In the genomic region with DNA sequence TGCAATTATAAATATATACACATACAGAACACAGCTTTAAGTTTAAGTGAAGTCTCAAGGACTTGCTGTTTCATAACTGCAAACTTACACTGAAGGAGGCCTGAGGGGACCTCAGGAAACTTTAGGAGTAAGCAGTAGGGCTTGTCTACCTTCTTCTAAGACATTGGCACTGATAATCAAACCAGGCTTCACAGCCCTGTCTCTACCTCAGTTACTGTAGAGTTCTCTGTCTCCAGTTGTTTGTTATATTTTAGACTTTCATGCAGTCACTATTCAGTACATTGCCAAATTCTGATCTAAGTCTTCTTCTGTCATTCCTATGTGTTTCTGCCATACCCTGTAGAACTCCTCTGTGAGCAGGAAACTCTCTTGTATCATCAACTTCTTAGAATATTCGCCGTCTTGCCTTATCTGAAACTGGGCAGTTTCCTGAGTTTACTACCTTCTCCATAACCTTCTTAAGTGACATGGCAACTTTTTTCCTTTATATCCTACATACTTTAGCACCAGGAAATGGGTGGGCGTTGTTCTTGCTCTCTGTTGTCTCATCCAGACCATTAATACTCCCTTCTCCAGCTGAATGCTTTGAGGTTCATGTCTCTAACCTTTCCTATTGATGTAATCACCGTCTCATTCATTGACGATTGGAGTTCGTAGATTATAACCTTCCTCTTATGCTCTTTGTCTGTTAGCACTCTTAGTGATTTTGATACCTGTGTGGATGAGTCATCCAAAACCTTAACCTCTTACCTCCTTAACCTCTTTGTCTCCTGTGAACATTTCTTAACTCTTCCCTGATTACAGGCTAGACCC, we compare ENCODE assay signal across 1 cellular context.
TF ChIP-seq lines count a peak whose summit lies in the region.

No MANE protein-coding gene starts in this region.

TF ChIP-seq in K562, 482 proteins besides CTCF, POLR2A, EP300 and RAD21 (continued from another document and continues in another):
- TF ChIP-seq, protein P1, sequence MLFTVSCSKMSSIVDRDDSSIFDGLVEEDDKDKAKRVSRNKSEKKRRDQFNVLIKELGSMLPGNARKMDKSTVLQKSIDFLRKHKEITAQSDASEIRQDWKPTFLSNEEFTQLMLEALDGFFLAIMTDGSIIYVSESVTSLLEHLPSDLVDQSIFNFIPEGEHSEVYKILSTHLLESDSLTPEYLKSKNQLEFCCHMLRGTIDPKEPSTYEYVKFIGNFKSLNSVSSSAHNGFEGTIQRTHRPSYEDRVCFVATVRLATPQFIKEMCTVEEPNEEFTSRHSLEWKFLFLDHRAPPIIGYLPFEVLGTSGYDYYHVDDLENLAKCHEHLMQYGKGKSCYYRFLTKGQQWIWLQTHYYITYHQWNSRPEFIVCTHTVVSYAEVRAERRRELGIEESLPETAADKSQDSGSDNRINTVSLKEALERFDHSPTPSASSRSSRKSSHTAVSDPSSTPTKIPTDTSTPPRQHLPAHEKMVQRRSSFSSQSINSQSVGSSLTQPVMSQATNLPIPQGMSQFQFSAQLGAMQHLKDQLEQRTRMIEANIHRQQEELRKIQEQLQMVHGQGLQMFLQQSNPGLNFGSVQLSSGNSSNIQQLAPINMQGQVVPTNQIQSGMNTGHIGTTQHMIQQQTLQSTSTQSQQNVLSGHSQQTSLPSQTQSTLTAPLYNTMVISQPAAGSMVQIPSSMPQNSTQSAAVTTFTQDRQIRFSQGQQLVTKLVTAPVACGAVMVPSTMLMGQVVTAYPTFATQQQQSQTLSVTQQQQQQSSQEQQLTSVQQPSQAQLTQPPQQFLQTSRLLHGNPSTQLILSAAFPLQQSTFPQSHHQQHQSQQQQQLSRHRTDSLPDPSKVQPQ (CRISPR knock-in tag; IDR thresholded peaks at IDR 0.05; ENCODE audit: borderline replicate concordance), result no peak
- TF ChIP-seq FOXK2 (conservative IDR thresholded peaks at IDR 0.05 in 1 of 2, IDR thresholded peaks at IDR 0.05 in 1 of 2; ENCODE audit: low read depth in 2 of 2), result no peak
- no peak for TF ChIP-seq ZNF699 (CRISPR knock-in tag; IDR thresholded peaks at IDR 0.05; ENCODE audit: insufficient replicate concordance)
- peak; percentile 62 to 63; a peak in 3 of 4 replicates for TF ChIP-seq KDM1A (IDR thresholded peaks at IDR 0.05)
- TF ChIP-seq MTF1 (CRISPR knock-in tag; IDR thresholded peaks at IDR 0.05; ENCODE audit: borderline replicate concordance), result no peak
- no peak for TF ChIP-seq SRSF9 (IDR thresholded peaks at IDR 0.05; ENCODE audit: borderline replicate concordance, low read depth, low read length)
- TF ChIP-seq PTTG1 (tag; IDR thresholded peaks at IDR 0.05; ENCODE audit: low read depth), result 0 out of 2 replicates have a peak, but pooled peaks have one; percentile 9
- TF ChIP-seq POLR2G (IDR thresholded peaks at IDR 0.05; ENCODE audit: low read depth, low read length), result no peak
- 0 out of 4 replicates have a peak, but pooled peaks of 1 of the 2 experiments have one; percentile 39 for TF ChIP-seq RCOR1 (IDR thresholded peaks at IDR 0.05; ENCODE audit: borderline replicate concordance in 1 of 2, low read depth in 2 of 2, low read length in 2 of 2)
- TF ChIP-seq TCF3 (CRISPR knock-in tag; IDR thresholded peaks at IDR 0.05), result peak; percentile 42
- no peak for TF ChIP-seq KAT8 (IDR thresholded peaks at IDR 0.05; ENCODE audit: low read depth)
- TF ChIP-seq PHTF2 (CRISPR knock-in tag; IDR thresholded peaks at IDR 0.05), result no peak
- TF ChIP-seq CHD2 (IDR thresholded peaks at IDR 0.05; ENCODE audit: low read depth, low read length), result no peak
- no peak for TF ChIP-seq ESRRB (CRISPR knock-in tag; IDR thresholded peaks at IDR 0.05; ENCODE audit: borderline replicate concordance)
- TF ChIP-seq NEUROD1 (IDR thresholded peaks at IDR 0.05; ENCODE audit: borderline replicate concordance, low read depth, low read length, partially characterized antibody), result no peak
- TF ChIP-seq JUND (IDR thresholded peaks at IDR 0.05; ENCODE audit: borderline replicate concordance, low read depth, low read length), result peak; percentile 62; the same call in 1 of the 2 replicates
- peak; percentile 23; the same call in 1 of the 3 replicates for TF ChIP-seq JUND (tag; IDR thresholded peaks at IDR 0.05; ENCODE audit: borderline replicate concordance, low read depth, low read length)
- no peak for TF ChIP-seq TAL1 (IDR thresholded peaks at IDR 0.05)
- no peak for TF ChIP-seq ZNF592 (IDR thresholded peaks at IDR 0.05)
- no peak for TF ChIP-seq CREB1 (IDR thresholded peaks at IDR 0.05)
- no peak for TF ChIP-seq CREB1 (CRISPR knock-in tag; IDR thresholded peaks at IDR 0.05)
- no peak for TF ChIP-seq KLF16 (IDR thresholded peaks at IDR 0.05)
- TF ChIP-seq, protein P2, sequence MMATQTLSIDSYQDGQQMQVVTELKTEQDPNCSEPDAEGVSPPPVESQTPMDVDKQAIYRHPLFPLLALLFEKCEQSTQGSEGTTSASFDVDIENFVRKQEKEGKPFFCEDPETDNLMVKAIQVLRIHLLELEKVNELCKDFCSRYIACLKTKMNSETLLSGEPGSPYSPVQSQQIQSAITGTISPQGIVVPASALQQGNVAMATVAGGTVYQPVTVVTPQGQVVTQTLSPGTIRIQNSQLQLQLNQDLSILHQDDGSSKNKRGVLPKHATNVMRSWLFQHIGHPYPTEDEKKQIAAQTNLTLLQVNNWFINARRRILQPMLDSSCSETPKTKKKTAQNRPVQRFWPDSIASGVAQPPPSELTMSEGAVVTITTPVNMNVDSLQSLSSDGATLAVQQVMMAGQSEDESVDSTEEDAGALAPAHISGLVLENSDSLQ (IDR thresholded peaks at IDR 0.05), result 0 out of 2 replicates have a peak, but pooled peaks have one; percentile 10
- peak; percentile 87 for TF ChIP-seq EGR1 (conservative IDR thresholded peaks at IDR 0.05)
- TF ChIP-seq PHF8 (IDR thresholded peaks at IDR 0.05; ENCODE audit: borderline replicate concordance, low read length), result no peak
- no peak for TF ChIP-seq ZNF75A (CRISPR knock-in tag; IDR thresholded peaks at IDR 0.05)
- TF ChIP-seq ZFP30 (CRISPR knock-in tag; IDR thresholded peaks at IDR 0.05; ENCODE audit: borderline replicate concordance), result no peak
- TF ChIP-seq SPI1 (IDR thresholded peaks at IDR 0.05; ENCODE audit: borderline replicate concordance, low read depth, low read length), result no peak
- TF ChIP-seq, protein P3, sequence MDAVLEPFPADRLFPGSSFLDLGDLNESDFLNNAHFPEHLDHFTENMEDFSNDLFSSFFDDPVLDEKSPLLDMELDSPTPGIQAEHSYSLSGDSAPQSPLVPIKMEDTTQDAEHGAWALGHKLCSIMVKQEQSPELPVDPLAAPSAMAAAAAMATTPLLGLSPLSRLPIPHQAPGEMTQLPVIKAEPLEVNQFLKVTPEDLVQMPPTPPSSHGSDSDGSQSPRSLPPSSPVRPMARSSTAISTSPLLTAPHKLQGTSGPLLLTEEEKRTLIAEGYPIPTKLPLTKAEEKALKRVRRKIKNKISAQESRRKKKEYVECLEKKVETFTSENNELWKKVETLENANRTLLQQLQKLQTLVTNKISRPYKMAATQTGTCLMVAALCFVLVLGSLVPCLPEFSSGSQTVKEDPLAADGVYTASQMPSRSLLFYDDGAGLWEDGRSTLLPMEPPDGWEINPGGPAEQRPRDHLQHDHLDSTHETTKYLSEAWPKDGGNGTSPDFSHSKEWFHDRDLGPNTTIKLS (IDR thresholded peaks at IDR 0.05; ENCODE audit: borderline replicate concordance, low read depth), result no peak
- TF ChIP-seq EP400 (IDR thresholded peaks at IDR 0.05), result peak; percentile 11; the same call in 1 of the 2 replicates
- no peak for TF ChIP-seq CHAMP1 (IDR thresholded peaks at IDR 0.05)
- TF ChIP-seq ZC3H4 (CRISPR knock-in tag; IDR thresholded peaks at IDR 0.05; ENCODE audit: borderline replicate concordance), result no peak
- no peak for TF ChIP-seq CBX3 (IDR thresholded peaks at IDR 0.05; ENCODE audit: borderline replicate concordance in 1 of 2, low read length in 2 of 2)
- TF ChIP-seq TEAD2 (tag; IDR thresholded peaks at IDR 0.05), result no peak
- TF ChIP-seq NR2C1 (IDR thresholded peaks at IDR 0.05), result no peak
- TF ChIP-seq NR2C1 (tag; IDR thresholded peaks at IDR 0.05), result no peak
- TF ChIP-seq SMARCE1 (IDR thresholded peaks at IDR 0.05), result peak; percentile 37; the same call in 1 of the 2 replicates
- TF ChIP-seq TAF1 (IDR thresholded peaks at IDR 0.05; ENCODE audit: control insufficient read depth, extremely low read depth, insufficient read depth, low read length, severe bottlenecking), result no peak
- peak; percentile 84 for TF ChIP-seq NFE2 (IDR thresholded peaks at IDR 0.05; ENCODE audit: low read depth)
- TF ChIP-seq PHB2 (IDR thresholded peaks at IDR 0.05; ENCODE audit: low read depth), result no peak
- TF ChIP-seq MAFG (tag; conservative IDR thresholded peaks at IDR 0.05), result peak; percentile 71
- no peak for TF ChIP-seq PML (IDR thresholded peaks at IDR 0.05; ENCODE audit: low read length)
- TF ChIP-seq THRAP3 (IDR thresholded peaks at IDR 0.05; ENCODE audit: borderline replicate concordance), result no peak
- peak; percentile 21; the same call in 1 of the 2 replicates for TF ChIP-seq MAFK (IDR thresholded peaks at IDR 0.05; ENCODE audit: low read length)
- TF ChIP-seq EWSR1 (IDR thresholded peaks at IDR 0.05; ENCODE audit: borderline replicate concordance, low read depth, partially characterized antibody), result no peak
- no peak for TF ChIP-seq ZNF146 (CRISPR knock-in tag; IDR thresholded peaks at IDR 0.05; ENCODE audit: unreplicated experiment)
- TF ChIP-seq CTBP1 (IDR thresholded peaks at IDR 0.05; ENCODE audit: borderline replicate concordance), result no peak
- no peak for TF ChIP-seq ID3 (CRISPR knock-in tag; IDR thresholded peaks at IDR 0.05)
- no peak for TF ChIP-seq ID3 (tag; IDR thresholded peaks at IDR 0.05)
- TF ChIP-seq ILK (tag; IDR thresholded peaks at IDR 0.05; ENCODE audit: borderline replicate concordance, low read depth), result no peak
- TF ChIP-seq JUNB (CRISPR knock-in tag; conservative IDR thresholded peaks at IDR 0.05), result peak; percentile 47; the same call in 1 of the 2 replicates
- no peak for TF ChIP-seq KHSRP (IDR thresholded peaks at IDR 0.05)
- no peak for TF ChIP-seq FOXM1 (IDR thresholded peaks at IDR 0.05; ENCODE audit: low read depth)
- TF ChIP-seq FOXM1 (CRISPR knock-in tag; IDR thresholded peaks at IDR 0.05; ENCODE audit: low read depth), result no peak
- TF ChIP-seq ATF4 (CRISPR knock-in tag; IDR thresholded peaks at IDR 0.05), result no peak
- peak; percentile 83 for TF ChIP-seq ZEB2 (IDR thresholded peaks at IDR 0.05)
- 0 out of 4 replicates have a peak, but pooled peaks of 1 of the 2 experiments have one; percentile 9 for TF ChIP-seq TRIM24 (IDR thresholded peaks at IDR 0.05)
